In genomic region chr13:30341815-30342570, GRCh38 we compare ENCODE assay signal across 10 cellular contexts. TPM values are rescaled to one million over a fixed set of nuclear protein-coding genes. Genes with fewer than 3 reads are reported as not detected.
A peak's percentile ranks its signal among the peaks of the same experiment; 100 is the strongest.
DNase-seq lines count a peak whose midpoint lies in the region; ATAC-seq, FAIRE-seq and TF ChIP-seq lines count a peak whose summit lies in the region.
"Had no signal": no experiment of that assay in that cellular context is flagged by ENCODE, and none has a peak within 500 bp of the region (broad histone marks: within the 10 kb centered on the region; RNA-seq: fewer than 3 reads in every experiment).

No MANE protein-coding gene starts in this region.

- no peaks in the 10 kb centered on the region for H3K4me1 ChIP-seq in colonic mucosa
- peaks cover 20% of the 10 kb centered on the region for H3K4me1 ChIP-seq in lower lobe of right lung

- TF ChIP-seq CTCF in colonic mucosa (IDR thresholded peaks at IDR 0.05), result no peak
- no peak for TF ChIP-seq CTCF in lower lobe of right lung (IDR thresholded peaks at IDR 0.05)

- POLR2A ChIA-PET in activated CD4-positive, alpha-beta T cell treated with anti-CD3 and anti-CD28 coated beads for 36 hours (lab: Charles Lee), result no interaction called here

- FAIRE-seq in urothelium cell line (lab: Jason Lieb, UNC), result no peak

- no peak overlapping the region for H3K4me3 ChIP-seq in colonic mucosa
- H3K4me3 ChIP-seq in lower lobe of right lung, result no peak overlapping the region

- H3K9me3 Mint-ChIP-seq in activated CD4-positive, alpha-beta T cell treated with anti-CD3 and anti-CD28 coated beads for 36 hours (ENCODE audit: low read depth), result no peaks in the 10 kb centered on the region

- no peaks in the 10 kb centered on the region for H3K27me3 Mint-ChIP-seq in activated CD4-positive, alpha-beta T cell treated with anti-CD3 and anti-CD28 coated beads for 36 hours
- H3K27me3 Mint-ChIP-seq: B cell had no signal

- intact Hi-C loops in colonic mucosa (cut with DNase I), result no loop called here
- intact Hi-C loops in lower lobe of right lung (cut with DNase I), result no loop called here
- intact Hi-C loops in activated CD4-positive, alpha-beta T cell treated with anti-CD3 and anti-CD28 coated beads for 36 hours (cut with DNase I, micrococcal nuclease), result no loop called here

- ATAC-seq in lower lobe of right lung, result peak; percentile 87 to 94
- ATAC-seq in activated CD4-positive, alpha-beta T cell treated with anti-CD3 and anti-CD28 coated beads for 36 hours, result no peak
- no peak for ATAC-seq in HG02870 (IDR thresholded peaks at IDR 0.05; ENCODE audit: unreplicated experiment)

- no peaks in the 10 kb centered on the region for H3K9me3 ChIP-seq in colonic mucosa
- H3K9me3 ChIP-seq in lower lobe of right lung, result no peaks in the 10 kb centered on the region

- no peak overlapping the region for H3K9ac ChIP-seq in colonic mucosa (ENCODE audit: low read depth in 2 of 2, low read length in 2 of 2)

- no peak overlapping the region for H3K4me3 Mint-ChIP-seq in activated CD4-positive, alpha-beta T cell treated with anti-CD3 and anti-CD28 coated beads for 36 hours
- H3K4me3 Mint-ChIP-seq: activated naive CD8-positive, alpha-beta T cell treated with anti-CD3 and anti-CD28 coated beads, Interleukin-2, amount 10 ng/mL, durations not matched to agents 7 days and 5 days; B cell had no signal

- H3K36me3 ChIP-seq in colonic mucosa, result no peaks in the 10 kb centered on the region
- H3K36me3 ChIP-seq in lower lobe of right lung, result no peaks in the 10 kb centered on the region

- H3K27me3 ChIP-seq in colonic mucosa, result no peaks in the 10 kb centered on the region
- no peaks in the 10 kb centered on the region for H3K27me3 ChIP-seq in lower lobe of right lung (ENCODE audit: low read depth)

- DNase-seq in NCI-H1092 treated with DMSO at 0.1 percent for 48 hours (lab: John Stamatoyannopoulos, UW) (peak; percentile 18), NCI-H1092 (lab: John Stamatoyannopoulos, UW) (no peak), colonic mucosa (peak; percentile 62), lower lobe of right lung (peak; percentile 83), urothelium cell line (ENCODE audit: low spot score) (peak; percentile 68), OCI-M2 (lab: John Stamatoyannopoulos, UW; ENCODE audit: unreplicated experiment) (no peak)
- no peak for DNase-seq in activated CD4-positive, alpha-beta T cell treated with anti-CD3 and anti-CD28 coated beads for 36 hours
- DNase-seq: activated naive CD8-positive, alpha-beta T cell treated with anti-CD3 and anti-CD28 coated beads, Interleukin-2, amount 10 ng/mL, durations not matched to agents 7 days and 5 days had no signal

- no peak overlapping the region for H3K27ac ChIP-seq in colonic mucosa
- H3K27ac ChIP-seq in lower lobe of right lung, result peak overlapping the region; percentile 26

- CTCF ChIA-PET in activated CD4-positive, alpha-beta T cell treated with anti-CD3 and anti-CD28 coated beads for 36 hours (lab: Charles Lee), result interaction anchor here (0.6 to 1.8 kb wide), 5 partner anchors 10 to 229 kb away, joined by 3 to 4 read pairs (median 4); no protein-coding TSS in a partner anchor

- no peaks in the 10 kb centered on the region for H3K36me3 Mint-ChIP-seq in activated CD4-positive, alpha-beta T cell treated with anti-CD3 and anti-CD28 coated beads for 36 hours (ENCODE audit: low read depth)

- H3K4me1 Mint-ChIP-seq in activated CD4-positive, alpha-beta T cell treated with anti-CD3 and anti-CD28 coated beads for 36 hours, result peaks cover 31% of the 10 kb centered on the region

- no peak overlapping the region for H3K27ac Mint-ChIP-seq in activated CD4-positive, alpha-beta T cell treated with anti-CD3 and anti-CD28 coated beads for 36 hours
- H3K27ac Mint-ChIP-seq: activated naive CD8-positive, alpha-beta T cell treated with anti-CD3 and anti-CD28 coated beads, Interleukin-2, amount 10 ng/mL, durations not matched to agents 7 days and 5 days; B cell had no signal

RNA-seq across cellular contexts. Expression of gene KATNAL1, which starts 34.6 kb away (rescaled TPM):
- 1 to 10 TPM; 5.9 to 9.3 TPM for total RNA-seq in colonic mucosa
- 18.4 TPM for total RNA-seq in lower lobe of right lung
- total RNA-seq in activated CD4-positive, alpha-beta T cell treated with anti-CD3 and anti-CD28 coated beads for 36 hours, result 10 to 100 TPM; 10.9 to 12.5 TPM

Comparison
In these comparisons a context has a peak if more than half of its experiments do, and no peak if none do; other contexts are left out.
1. DNase-seq: peak in NCI-H1092 treated with DMSO at 0.1 percent for 48 hours (single experiment), colonic mucosa (single experiment), lower lobe of right lung (single experiment) and urothelium cell line (single experiment); none in NCI-H1092 (single experiment), activated CD4-positive, alpha-beta T cell treated with anti-CD3 and anti-CD28 coated beads for 36 hours (single experiment) and OCI-M2 (single experiment).
2. ATAC-seq: peak in lower lobe of right lung (2 of 2); none in activated CD4-positive, alpha-beta T cell treated with anti-CD3 and anti-CD28 coated beads for 36 hours (single experiment) and HG02870 (single experiment).